Comparison of ENCODE assay signal across 1 cellular context in the genomic region with DNA sequence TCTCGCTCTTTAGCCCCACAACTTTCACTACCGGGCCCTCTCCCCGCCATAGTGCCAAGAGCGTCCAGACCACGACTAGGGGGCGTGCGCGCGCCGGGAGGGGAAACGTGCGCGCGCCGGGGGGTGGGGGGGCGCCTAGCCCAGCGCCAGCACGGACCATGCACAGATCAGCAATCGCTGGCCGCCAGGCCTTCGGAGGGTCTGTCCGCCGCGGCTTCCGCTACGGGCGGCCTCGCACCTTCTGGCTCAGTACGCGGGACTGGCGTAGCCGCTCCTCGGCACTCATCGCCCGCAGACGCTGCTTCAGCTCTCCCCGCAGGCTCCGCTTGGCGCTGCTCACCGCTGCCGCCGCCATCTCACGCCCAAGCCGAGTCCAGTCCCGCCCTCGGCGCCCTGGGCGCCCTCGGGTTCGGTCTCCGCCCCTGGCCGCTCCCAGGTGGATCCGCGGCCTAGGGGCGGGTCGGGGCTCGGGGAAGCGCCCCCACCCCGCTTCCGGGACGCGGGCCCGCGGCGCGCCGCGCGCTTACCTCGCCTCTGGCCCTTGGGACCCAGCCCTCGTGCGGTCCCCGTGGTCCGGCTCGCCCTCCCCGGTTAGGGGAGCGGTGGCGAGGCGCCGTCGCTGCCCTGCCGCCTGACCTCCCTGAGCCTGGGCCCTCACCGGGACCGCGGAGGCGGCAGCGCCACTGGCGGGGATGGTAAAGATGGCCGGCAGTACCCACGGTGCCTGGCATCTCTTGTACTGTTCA.
TF ChIP-seq lines count a peak whose summit lies in the region.

Gene MTHFS (minus strand): TSS at position 381 of the 746 bp plus-strand sequence. CDS start 26 bp downstream, at position 355.

TF ChIP-seq in HEK293, 187 proteins besides CTCF, POLR2A, EP300 and RAD21 (continued from another document and continues in another):
- TF ChIP-seq, protein P1, sequence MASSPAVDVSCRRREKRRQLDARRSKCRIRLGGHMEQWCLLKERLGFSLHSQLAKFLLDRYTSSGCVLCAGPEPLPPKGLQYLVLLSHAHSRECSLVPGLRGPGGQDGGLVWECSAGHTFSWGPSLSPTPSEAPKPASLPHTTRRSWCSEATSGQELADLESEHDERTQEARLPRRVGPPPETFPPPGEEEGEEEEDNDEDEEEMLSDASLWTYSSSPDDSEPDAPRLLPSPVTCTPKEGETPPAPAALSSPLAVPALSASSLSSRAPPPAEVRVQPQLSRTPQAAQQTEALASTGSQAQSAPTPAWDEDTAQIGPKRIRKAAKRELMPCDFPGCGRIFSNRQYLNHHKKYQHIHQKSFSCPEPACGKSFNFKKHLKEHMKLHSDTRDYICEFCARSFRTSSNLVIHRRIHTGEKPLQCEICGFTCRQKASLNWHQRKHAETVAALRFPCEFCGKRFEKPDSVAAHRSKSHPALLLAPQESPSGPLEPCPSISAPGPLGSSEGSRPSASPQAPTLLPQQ (tag by site-specific recombination; IDR thresholded peaks at IDR 0.05) = peak; percentile 81; the same call in 1 of the 2 replicates
- no peak for TF ChIP-seq ZNF350 (tag by site-specific recombination; IDR thresholded peaks at IDR 0.05)
- TF ChIP-seq BCL11B (tag by site-specific recombination; IDR thresholded peaks at IDR 0.05; ENCODE audit: low read depth) = 0 out of 2 replicates have a peak, but pooled peaks have one; percentile 35
- TF ChIP-seq ZNF596 (tag by site-specific recombination; IDR thresholded peaks at IDR 0.05) = peak; percentile 40; the same call in 1 of the 2 replicates
- TF ChIP-seq ZNF23 (tag by site-specific recombination; IDR thresholded peaks at IDR 0.05; ENCODE audit: borderline replicate concordance) = no peak
- TF ChIP-seq ZNF133 (tag by site-specific recombination; IDR thresholded peaks at IDR 0.05) = no peak
- TF ChIP-seq, protein P2, sequence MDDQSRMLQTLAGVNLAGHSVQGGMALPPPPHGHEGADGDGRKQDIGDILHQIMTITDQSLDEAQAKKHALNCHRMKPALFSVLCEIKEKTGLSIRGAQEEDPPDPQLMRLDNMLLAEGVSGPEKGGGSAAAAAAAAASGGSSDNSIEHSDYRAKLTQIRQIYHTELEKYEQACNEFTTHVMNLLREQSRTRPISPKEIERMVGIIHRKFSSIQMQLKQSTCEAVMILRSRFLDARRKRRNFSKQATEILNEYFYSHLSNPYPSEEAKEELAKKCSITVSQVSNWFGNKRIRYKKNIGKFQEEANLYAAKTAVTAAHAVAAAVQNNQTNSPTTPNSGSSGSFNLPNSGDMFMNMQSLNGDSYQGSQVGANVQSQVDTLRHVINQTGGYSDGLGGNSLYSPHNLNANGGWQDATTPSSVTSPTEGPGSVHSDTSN (CRISPR knock-in tag; IDR thresholded peaks at IDR 0.05) = no peak; the same call in 1 of the 2 replicates
- no peak for TF ChIP-seq ZNF202 (tag by site-specific recombination; IDR thresholded peaks at IDR 0.05; ENCODE audit: borderline replicate concordance)
- TF ChIP-seq ZNF561 (tag by site-specific recombination; IDR thresholded peaks at IDR 0.05; ENCODE audit: borderline replicate concordance) = peak; percentile 91; the same call in 1 of the 2 replicates
- TF ChIP-seq ZNF174 (tag by site-specific recombination; IDR thresholded peaks at IDR 0.05) = no peak
- TF ChIP-seq ZNF544 (tag by site-specific recombination; IDR thresholded peaks at IDR 0.05) = no peak
- TF ChIP-seq SCRT2 (tag by site-specific recombination; IDR thresholded peaks at IDR 0.05) = no peak
- peak; percentile 78; the same call in 1 of the 2 replicates for TF ChIP-seq HIC1 (tag by site-specific recombination; IDR thresholded peaks at IDR 0.05)
- no peak; the same call in 1 of the 2 replicates for TF ChIP-seq KLF7 (tag by site-specific recombination; IDR thresholded peaks at IDR 0.05; ENCODE audit: borderline replicate concordance)
- no peak for TF ChIP-seq ZNF19 (tag by site-specific recombination; IDR thresholded peaks at IDR 0.05; ENCODE audit: low read depth)
- no peak for TF ChIP-seq HOXC10 (CRISPR knock-in tag; IDR thresholded peaks at IDR 0.05)
- TF ChIP-seq ZNF654 (tag by site-specific recombination; IDR thresholded peaks at IDR 0.05; ENCODE audit: low read depth) = no peak
- TF ChIP-seq, protein P3, sequence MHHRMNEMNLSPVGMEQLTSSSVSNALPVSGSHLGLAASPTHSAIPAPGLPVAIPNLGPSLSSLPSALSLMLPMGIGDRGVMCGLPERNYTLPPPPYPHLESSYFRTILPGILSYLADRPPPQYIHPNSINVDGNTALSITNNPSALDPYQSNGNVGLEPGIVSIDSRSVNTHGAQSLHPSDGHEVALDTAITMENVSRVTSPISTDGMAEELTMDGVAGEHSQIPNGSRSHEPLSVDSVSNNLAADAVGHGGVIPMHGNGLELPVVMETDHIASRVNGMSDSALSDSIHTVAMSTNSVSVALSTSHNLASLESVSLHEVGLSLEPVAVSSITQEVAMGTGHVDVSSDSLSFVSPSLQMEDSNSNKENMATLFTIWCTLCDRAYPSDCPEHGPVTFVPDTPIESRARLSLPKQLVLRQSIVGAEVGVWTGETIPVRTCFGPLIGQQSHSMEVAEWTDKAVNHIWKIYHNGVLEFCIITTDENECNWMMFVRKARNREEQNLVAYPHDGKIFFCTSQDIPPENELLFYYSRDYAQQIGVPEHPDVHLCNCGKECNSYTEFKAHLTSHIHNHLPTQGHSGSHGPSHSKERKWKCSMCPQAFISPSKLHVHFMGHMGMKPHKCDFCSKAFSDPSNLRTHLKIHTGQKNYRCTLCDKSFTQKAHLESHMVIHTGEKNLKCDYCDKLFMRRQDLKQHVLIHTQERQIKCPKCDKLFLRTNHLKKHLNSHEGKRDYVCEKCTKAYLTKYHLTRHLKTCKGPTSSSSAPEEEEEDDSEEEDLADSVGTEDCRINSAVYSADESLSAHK (tag by site-specific recombination; IDR thresholded peaks at IDR 0.05) = no peak
- no peak for TF ChIP-seq PRDM6 (tag by site-specific recombination; IDR thresholded peaks at IDR 0.05)
- no peak for TF ChIP-seq ZNF366 (tag by site-specific recombination; conservative IDR thresholded peaks at IDR 0.05)
- TF ChIP-seq ZNF335 (tag by site-specific recombination; conservative IDR thresholded peaks at IDR 0.05) = peak; percentile 94
- TF ChIP-seq, protein P4, sequence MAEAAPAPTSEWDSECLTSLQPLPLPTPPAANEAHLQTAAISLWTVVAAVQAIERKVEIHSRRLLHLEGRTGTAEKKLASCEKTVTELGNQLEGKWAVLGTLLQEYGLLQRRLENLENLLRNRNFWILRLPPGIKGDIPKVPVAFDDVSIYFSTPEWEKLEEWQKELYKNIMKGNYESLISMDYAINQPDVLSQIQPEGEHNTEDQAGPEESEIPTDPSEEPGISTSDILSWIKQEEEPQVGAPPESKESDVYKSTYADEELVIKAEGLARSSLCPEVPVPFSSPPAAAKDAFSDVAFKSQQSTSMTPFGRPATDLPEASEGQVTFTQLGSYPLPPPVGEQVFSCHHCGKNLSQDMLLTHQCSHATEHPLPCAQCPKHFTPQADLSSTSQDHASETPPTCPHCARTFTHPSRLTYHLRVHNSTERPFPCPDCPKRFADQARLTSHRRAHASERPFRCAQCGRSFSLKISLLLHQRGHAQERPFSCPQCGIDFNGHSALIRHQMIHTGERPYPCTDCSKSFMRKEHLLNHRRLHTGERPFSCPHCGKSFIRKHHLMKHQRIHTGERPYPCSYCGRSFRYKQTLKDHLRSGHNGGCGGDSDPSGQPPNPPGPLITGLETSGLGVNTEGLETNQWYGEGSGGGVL (tag by site-specific recombination; IDR thresholded peaks at IDR 0.05) = 0 out of 2 replicates have a peak, but pooled peaks have one; percentile 8
- TF ChIP-seq ZNF626 (tag by site-specific recombination; IDR thresholded peaks at IDR 0.05) = no peak; the same call in 1 of the 2 replicates
- TF ChIP-seq ZNF10 (tag by site-specific recombination; IDR thresholded peaks at IDR 0.05) = no peak
- no peak for TF ChIP-seq ZNF221 (tag by site-specific recombination; IDR thresholded peaks at IDR 0.05; ENCODE audit: borderline replicate concordance)
- TF ChIP-seq ZBTB1 (tag by site-specific recombination; IDR thresholded peaks at IDR 0.05) = no peak
- TF ChIP-seq ZNF416 (tag by site-specific recombination; IDR thresholded peaks at IDR 0.05) = no peak
- no peak for TF ChIP-seq ZFP41 (tag by site-specific recombination; IDR thresholded peaks at IDR 0.05; ENCODE audit: borderline replicate concordance)
- no peak; the same call in 1 of the 2 replicates for TF ChIP-seq ZBTB11 (tag by site-specific recombination; conservative IDR thresholded peaks at IDR 0.05; ENCODE audit: low read depth)
- no peak for TF ChIP-seq MZF1 (tag by site-specific recombination; IDR thresholded peaks at IDR 0.05; ENCODE audit: borderline replicate concordance)
- TF ChIP-seq IKZF3 (tag by site-specific recombination; IDR thresholded peaks at IDR 0.05) = peak; percentile 49; the same call in 1 of the 2 replicates
- TF ChIP-seq, protein P5, sequence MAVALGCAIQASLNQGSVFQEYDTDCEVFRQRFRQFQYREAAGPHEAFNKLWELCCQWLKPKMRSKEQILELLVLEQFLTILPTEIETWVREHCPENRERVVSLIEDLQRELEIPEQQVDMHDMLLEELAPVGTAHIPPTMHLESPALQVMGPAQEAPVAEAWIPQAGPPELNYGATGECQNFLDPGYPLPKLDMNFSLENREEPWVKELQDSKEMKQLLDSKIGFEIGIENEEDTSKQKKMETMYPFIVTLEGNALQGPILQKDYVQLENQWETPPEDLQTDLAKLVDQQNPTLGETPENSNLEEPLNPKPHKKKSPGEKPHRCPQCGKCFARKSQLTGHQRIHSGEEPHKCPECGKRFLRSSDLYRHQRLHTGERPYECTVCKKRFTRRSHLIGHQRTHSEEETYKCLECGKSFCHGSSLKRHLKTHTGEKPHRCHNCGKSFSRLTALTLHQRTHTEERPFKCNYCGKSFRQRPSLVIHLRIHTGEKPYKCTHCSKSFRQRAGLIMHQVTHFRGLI (tag by site-specific recombination; IDR thresholded peaks at IDR 0.05) = peak; percentile 55; the same call in 1 of the 2 replicates
- TF ChIP-seq ZNF391 (tag by site-specific recombination; IDR thresholded peaks at IDR 0.05; ENCODE audit: borderline replicate concordance, low read depth) = peak; percentile 14; the same call in 1 of the 2 replicates
- TF ChIP-seq ZNF785 (tag by site-specific recombination; IDR thresholded peaks at IDR 0.05) = no peak
- peak; percentile 53 for TF ChIP-seq ZSCAN30 (tag by site-specific recombination; IDR thresholded peaks at IDR 0.05)
- peak; percentile 83; the same call in 1 of the 2 replicates for TF ChIP-seq ZBTB48 (tag by site-specific recombination; IDR thresholded peaks at IDR 0.05)
- TF ChIP-seq, protein P6, sequence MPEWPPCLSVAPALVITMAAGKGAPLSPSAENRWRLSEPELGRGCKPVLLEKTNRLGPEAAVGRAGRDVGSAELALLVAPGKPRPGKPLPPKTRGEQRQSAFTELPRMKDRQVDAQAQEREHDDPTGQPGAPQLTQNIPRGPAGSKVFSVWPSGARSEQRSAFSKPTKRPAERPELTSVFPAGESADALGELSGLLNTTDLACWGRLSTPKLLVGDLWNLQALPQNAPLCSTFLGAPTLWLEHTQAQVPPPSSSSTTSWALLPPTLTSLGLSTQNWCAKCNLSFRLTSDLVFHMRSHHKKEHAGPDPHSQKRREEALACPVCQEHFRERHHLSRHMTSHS (tag by site-specific recombination; IDR thresholded peaks at IDR 0.05) = no peak
- 0 out of 2 replicates have a peak, but pooled peaks have one; percentile 55 for TF ChIP-seq KLF9 (tag by site-specific recombination; IDR thresholded peaks at IDR 0.05; ENCODE audit: low read depth)
- TF ChIP-seq BCL11A (tag by site-specific recombination; IDR thresholded peaks at IDR 0.05; ENCODE audit: low read depth) = peak; percentile 31; the same call in 1 of the 2 replicates
